Comparison of ENCODE assay signal across 25 cellular contexts in the genomic region with DNA sequence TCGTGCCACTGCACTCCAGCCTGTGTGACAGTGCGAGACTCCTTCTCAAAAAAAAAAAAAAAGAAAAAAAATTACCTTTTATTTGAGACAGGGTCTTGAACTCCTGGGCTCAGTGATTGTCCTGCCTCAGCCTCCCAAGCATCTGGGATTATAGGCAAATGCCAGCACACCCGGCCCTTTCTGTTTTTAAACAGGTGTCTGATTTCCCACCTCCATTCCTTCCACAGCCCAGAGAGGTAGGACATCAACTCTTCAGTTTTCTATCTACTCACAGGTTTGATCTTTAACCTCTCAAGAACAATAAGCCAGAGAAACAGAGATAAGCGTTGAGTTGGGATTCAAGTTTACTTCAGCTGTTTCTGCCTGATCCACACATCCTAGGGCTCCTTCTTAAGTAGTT. TPM values are rescaled to one million over a fixed set of nuclear protein-coding genes. Genes with fewer than 3 reads are reported as not detected.
A peak's percentile ranks its signal among the peaks of the same experiment; 100 is the strongest.
DNase-seq lines count a peak whose midpoint lies in the region; ATAC-seq, FAIRE-seq and TF ChIP-seq lines count a peak whose summit lies in the region.
"Had no signal": no experiment of that assay in that cellular context is flagged by ENCODE, and none has a peak within 500 bp of the region (broad histone marks: within the 10 kb centered on the region; RNA-seq: fewer than 3 reads in every experiment).

No MANE protein-coding gene starts in this region.

- no peaks in the 10 kb centered on the region for H3K79me2 ChIP-seq in HepG2 (ENCODE audit: insufficient read depth, low read length)

- intact Hi-C loops in HepG2 (cut with micrococcal nuclease; ENCODE audit: unreplicated experiment): no loop called here
- intact Hi-C loops in right lobe of liver (cut with DNase I): no loop called here
- intact Hi-C loops in body of pancreas (cut with DNase I): no loop called here
- intact Hi-C loops in pancreas (cut with DNase I): no loop called here

- H3K4me3 ChIP-seq in HepG2 (replicated peaks in 1 of 3; ENCODE audit: insufficient read depth in 1 of 3, low read depth in 2 of 3, low read length in 3 of 3) (no peak overlapping the region), right lobe of liver (no peak overlapping the region), body of pancreas (no peak overlapping the region), pancreas (no peak overlapping the region), small intestine (ENCODE audit: low read depth in 1 of 2, low read length in 2 of 2) (no peak overlapping the region), tibial nerve (no peak overlapping the region)
- H3K4me3 ChIP-seq: BLaER1 had no signal

- CTCF ChIA-PET in HepG2 (lab: Yijun Ruan, JAX; ENCODE audit: low intra/inter-chr PET ratio, low total read pairs): interaction anchor here (1.6 kb wide), 1 partner anchor 116 kb away, joined by 3 read pairs; no protein-coding TSS in a partner anchor

- no peaks in the 10 kb centered on the region for H3K27me3 ChIP-seq in HepG2 (ENCODE audit: control insufficient read depth in 1 of 2, insufficient read depth in 2 of 2, low read length in 2 of 2)
- no peaks in the 10 kb centered on the region for H3K27me3 ChIP-seq in right lobe of liver
- no peaks in the 10 kb centered on the region for H3K27me3 ChIP-seq in body of pancreas
- H3K27me3 ChIP-seq in pancreas: no peaks in the 10 kb centered on the region
- no peaks in the 10 kb centered on the region for H3K27me3 ChIP-seq in small intestine (ENCODE audit: control insufficient read depth in 2 of 2, insufficient read depth in 2 of 2, low read length in 2 of 2)
- no peaks in the 10 kb centered on the region for H3K27me3 ChIP-seq in tibial nerve
- H3K27me3 ChIP-seq: BE2C, BLaER1 had no signal

- no peaks in the 10 kb centered on the region for H3K36me3 ChIP-seq in HepG2 (replicated peaks in 1 of 2; ENCODE audit: control insufficient read depth in 1 of 2, insufficient read depth in 2 of 2, low read length in 2 of 2)
- no peaks in the 10 kb centered on the region for H3K36me3 ChIP-seq in right lobe of liver
- no peaks in the 10 kb centered on the region for H3K36me3 ChIP-seq in body of pancreas (replicated peaks in 1 of 2; ENCODE audit: insufficient read depth in 1 of 2, low read depth in 2 of 2)
- H3K36me3 ChIP-seq in pancreas: no peaks in the 10 kb centered on the region
- H3K36me3 ChIP-seq in small intestine (ENCODE audit: control insufficient read depth in 2 of 2, insufficient read depth in 2 of 2, low read length in 2 of 2): no peaks in the 10 kb centered on the region
- H3K36me3 ChIP-seq in tibial nerve: no peaks in the 10 kb centered on the region
- H3K36me3 ChIP-seq: BE2C, BLaER1 had no signal

- TF ChIP-seq CTCF in HepG2 (CRISPR knock-in tag; IDR thresholded peaks at IDR 0.05) (no peak), right lobe of liver (IDR thresholded peaks at IDR 0.05) (no peak), body of pancreas (IDR thresholded peaks at IDR 0.05) (no peak), pancreas (IDR thresholded peaks at IDR 0.05) (no peak), tibial nerve (IDR thresholded peaks at IDR 0.05) (no peak)

- H4K20me1 ChIP-seq in HepG2 (ENCODE audit: insufficient read depth, low read length): no peaks in the 10 kb centered on the region
- H4K20me1 ChIP-seq: BLaER1 had no signal

- H3K9me3 ChIP-seq in HepG2 (ENCODE audit: low read length) (no peaks in the 10 kb centered on the region), right lobe of liver (no peaks in the 10 kb centered on the region), body of pancreas (no peaks in the 10 kb centered on the region), pancreas (no peaks in the 10 kb centered on the region), small intestine (ENCODE audit: control insufficient read depth, low read depth) (no peaks in the 10 kb centered on the region), tibial nerve (no peaks in the 10 kb centered on the region)
- H3K9me3 ChIP-seq: BE2C, BLaER1 had no signal

- H3K4me2 ChIP-seq in HepG2 (ENCODE audit: low read depth, low read length): peak overlapping the region; percentile 8; the same call in 1 of the 2 replicates
- H3K4me2 ChIP-seq: BLaER1 had no signal

- no peak overlapping the region for H2AFZ ChIP-seq in HepG2 (ENCODE audit: low read length)

- BruUV-seq in HepG2 (replicated peaks; lab: Mats Ljungman, UMichigan): no TSS peak

- TF ChIP-seq EP300 in HepG2 (IDR thresholded peaks at IDR 0.05; ENCODE audit: low read depth in 2 of 2, low read length in 2 of 2) (no peak), HepG2 (CRISPR knock-in tag; IDR thresholded peaks at IDR 0.05; ENCODE audit: borderline replicate concordance) (no peak), tibial nerve (IDR thresholded peaks at IDR 0.05) (no peak)

- POLR2A ChIA-PET in HepG2 (lab: Yijun Ruan, JAX): interaction anchor here (0.6 to 0.7 kb wide), 2 partner anchors 53 to 192 kb away, joined by 3 read pairs; partner anchors contain the start of gene POLG2

- H3K4me1 ChIP-seq in HepG2 (ENCODE audit: insufficient read depth, low read length) (peaks cover 59% of the 10 kb centered on the region), right lobe of liver (peaks cover 0 to 8% (median 2%) of the 10 kb centered on the region in 4 donors), body of pancreas (peaks cover 30% of the 10 kb centered on the region), pancreas (peaks cover 0 to 6% (median 0%) of the 10 kb centered on the region in 3 donors), small intestine (ENCODE audit: control insufficient read depth in 2 of 2, insufficient read depth in 1 of 2, low read depth in 1 of 2, low read length in 1 of 2) (no peaks in the 10 kb centered on the region), tibial nerve (no peaks in the 10 kb centered on the region)
- H3K4me1 ChIP-seq: BE2C, BLaER1 had no signal

- DNase-seq in HepG2 (ENCODE audit: low spot score) (no peak), right lobe of liver (no peak), body of pancreas (peak in 2 of 4 donors; percentile 33 to 50), pancreas (peak in 1 of 6 donors; percentile 42), small intestine (peak; percentile 63), tibial nerve (ENCODE audit: low spot score in 2 of 2) (no peak), kidney glomerular epithelial cell (lab: John Stamatoyannopoulos, UW) (no peak)
- DNase-seq: 8988T; ACHN; BE2C; C1 segment of cervical spinal cord; Calu3; CD4-positive, alpha-beta memory T cell; CD4-positive, CD25-positive, alpha-beta regulatory T cell; CD8-positive, alpha-beta memory T cell; COR-L47; DMS79 treated with DMSO at 0.1 percent for 48 hours; GF-D8 had no signal

- FAIRE-seq in HepG2 (lab: Jason Lieb, UNC) (no peak), pancreas (lab: Jason Lieb, UNC) (no peak), small intestine (lab: Jason Lieb, UNC) (no peak)
- FAIRE-seq: A204.1, D721Med, G401.6, GM12891, GM19239 had no signal

- no peak overlapping the region for H3K9ac ChIP-seq in HepG2 (ENCODE audit: insufficient read depth, low read depth, low read length)
- H3K9ac ChIP-seq: BLaER1 had no signal

- no peak for TF ChIP-seq RAD21 in HepG2 (CRISPR knock-in tag; IDR thresholded peaks at IDR 0.05)

- no peak for ATAC-seq in HepG2
- no peak for ATAC-seq in right lobe of liver
- ATAC-seq in body of pancreas: peak; percentile 45
- ATAC-seq in pancreas: peak; percentile 27 to 72 (median 54)
- no peak for ATAC-seq in HG03354 (IDR thresholded peaks at IDR 0.05; ENCODE audit: poor library complexity, severe bottlenecking, unreplicated experiment)

- TF ChIP-seq POLR2A in HepG2 (IDR thresholded peaks at IDR 0.05; ENCODE audit: insufficient read depth in 1 of 2, low read depth in 2 of 2, low read length in 2 of 2): no peak
- TF ChIP-seq POLR2A in right lobe of liver (IDR thresholded peaks at IDR 0.05): no peak
- TF ChIP-seq POLR2A in body of pancreas (IDR thresholded peaks at IDR 0.05): no peak
- no peak for TF ChIP-seq POLR2A in tibial nerve (IDR thresholded peaks at IDR 0.05)

- in situ Hi-C loops in HepG2 (cut with HindIII; ENCODE audit: extremely low pct_ligation_motif_present, low pct_unique_long_range_greater_than_20kb): loop anchor here (10.0 to 25.0 kb wide), 2 partner anchors 190 to 333 kb away; partner anchors contain the start of gene POLG2

- 31% methylated on average over 4 of the region's 4 CpGs for WGBS in HepG2 (ENCODE audit: low lambda C conversion rate)
- WGBS in right lobe of liver (ENCODE audit: insufficient coverage, low coverage, low lambda C conversion rate, missing lambda C conversion rate): 70% methylated on average over 3 of the region's 4 CpGs
- 55 to 76% methylated on average over 4 of the region's 4 CpGs for WGBS in body of pancreas, 2 donors
- WGBS in pancreas, 2 donors: 58 to 60% methylated on average over 4 of the region's 4 CpGs
- WGBS in small intestine, 3 donors: 30 to 71% (median 50%) methylated on average over 4 of the region's 4 CpGs
- WGBS in tibial nerve, 2 donors: 85 to 90% methylated on average over 4 of the region's 4 CpGs

- H3K27ac ChIP-seq in HepG2 (ENCODE audit: extremely low read length, insufficient read depth, low read length): no peak overlapping the region
- H3K27ac ChIP-seq in right lobe of liver: no peak overlapping the region
- H3K27ac ChIP-seq in body of pancreas: no peak overlapping the region
- no peak overlapping the region for H3K27ac ChIP-seq in pancreas
- no peak overlapping the region for H3K27ac ChIP-seq in small intestine (ENCODE audit: low read depth in 1 of 2, low read length in 1 of 2)
- no peak overlapping the region for H3K27ac ChIP-seq in tibial nerve
- H3K27ac ChIP-seq: BLaER1 had no signal

RNA-seq across cellular contexts. Expression of gene TEX2, which starts 41.5 kb away (rescaled TPM):
- total RNA-seq in HepG2 (2016; rRNA removed; fragmentation: Illumina TruSeq; extraction: Trizol) (33.6 and 37.7 TPM in 2 replicates), right lobe of liver (10 to 100 TPM; 29.1 to 46.6 (median 33.7) TPM), body of pancreas (10 to 100 TPM; 36.1 to 82.1 TPM), pancreas (10 to 100 TPM; 19.5 to 30.3 (median 26.5) TPM), tibial nerve (100 to 1,000 TPM in 1 of 4 donors, 10 to 100 TPM in 3; 32.6 to 110 (median 59.7) TPM)
- total RNA-seq in HepG2 (2016; cell fraction: cytosol; rRNA removed; fragmentation: Illumina TruSeq; extraction: Trizol; ENCODE audit: low read depth): 39.3 and 46.4 TPM in 2 replicates
- total RNA-seq in HepG2 (2016; cell fraction: insoluble cytoplasmic fraction; rRNA removed; fragmentation: Illumina TruSeq; extraction: Trizol): 34.0 and 36.8 TPM in 2 replicates
- total RNA-seq in HepG2 (2016; cell fraction: membrane; rRNA removed; fragmentation: Illumina TruSeq; extraction: Trizol): 31.0 and 33.3 TPM in 2 replicates
- total RNA-seq in HepG2 (2016; cell fraction: nucleus; rRNA removed; fragmentation: Illumina TruSeq; extraction: Trizol): 34.2 and 45.0 TPM in 2 replicates
- polyA plus RNA-seq in HepG2 (2011; rRNA removed) (20.5 and 21.4 TPM in 2 replicates), pancreas (1 to 10 TPM; 8.9 TPM), small intestine (10 to 100 TPM in 1 of 3 donors, 1 to 10 TPM in 2; 4.2 to 16.9 (median 4.3) TPM)
- polyA plus RNA-seq in HepG2 (2011; cell fraction: cytosol; rRNA removed): 16.3 and 20.0 TPM in 2 replicates
- 17.9 and 18.8 TPM in 2 replicates for polyA plus RNA-seq in HepG2 (2011; cell fraction: nucleus; rRNA removed)
- 19.2 and 20.2 TPM in 2 replicates for polyA plus RNA-seq in HepG2 (2012)
- polyA plus RNA-seq in HepG2 (2016; cell fraction: cytosol; fragmentation: Illumina TruSeq; extraction: Trizol; ENCODE audit: low read depth): 3.9 and 4.4 TPM in 2 replicates
- 23.0 and 24.7 TPM in 2 replicates for polyA plus RNA-seq in HepG2 (2016; cell fraction: insoluble cytoplasmic fraction; fragmentation: Illumina TruSeq; extraction: Trizol; ENCODE audit: low read depth)
- polyA plus RNA-seq in HepG2 (2016; cell fraction: membrane; fragmentation: Illumina TruSeq; extraction: Trizol; ENCODE audit: low read depth): 10.7 and 11.7 TPM in 2 replicates
- polyA plus RNA-seq in HepG2 (2016; cell fraction: nucleus; fragmentation: Illumina TruSeq; extraction: Trizol; ENCODE audit: insufficient read depth, low read depth): 36.0 and 41.1 TPM in 2 replicates
- 27.3 and 38.7 TPM in 2 replicates for polyA minus RNA-seq in HepG2 (2011; rRNA and poly(A)+ RNA removed; ENCODE audit: low replicate concordance)
- 16.9 and 17.5 TPM in 2 replicates for polyA minus RNA-seq in HepG2 (2011; cell fraction: cytosol; rRNA and poly(A)+ RNA removed)
- 29.2 and 37.3 TPM in 2 replicates for polyA minus RNA-seq in HepG2 (2011; cell fraction: nucleus; rRNA and poly(A)+ RNA removed)

Comparison
In these comparisons a context has a peak if more than half of its experiments do, and no peak if none do; other contexts are left out.
1. ATAC-seq: peak in body of pancreas (single experiment) and pancreas (4 of 4); none in HepG2 (single experiment), right lobe of liver (0 of 4) and HG03354 (single experiment).